In the genomic region with DNA sequence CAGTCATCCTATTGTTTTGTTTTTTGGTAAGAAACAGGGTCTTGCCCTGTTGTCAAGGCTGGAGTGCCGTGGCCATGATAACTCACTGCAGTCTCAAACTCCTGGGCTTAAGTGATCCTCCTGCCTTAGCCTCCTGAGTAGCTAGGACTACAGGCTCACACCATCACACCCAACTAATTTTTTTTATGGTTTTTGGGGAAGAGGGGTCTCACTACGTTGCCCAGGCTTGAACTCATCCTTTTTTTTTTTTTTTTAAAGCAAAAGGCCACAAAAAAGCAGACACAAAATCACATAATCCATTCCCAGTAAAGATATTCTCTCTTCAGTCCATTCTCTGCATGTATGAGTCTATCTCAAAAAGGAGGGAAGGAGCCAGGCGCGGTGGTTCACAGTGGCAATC, we compare ENCODE assay signal across 30 cellular contexts.
"Had no signal": no experiment of that assay in that cellular context is flagged by ENCODE, and none has a peak within 500 bp of the region (broad histone marks: within the 10 kb centered on the region; RNA-seq: fewer than 3 reads in every experiment).

No MANE protein-coding gene starts in this region.

- H3K36me3 ChIP-seq: colonic mucosa, gastrocnemius medialis, prostate gland, suprapubic skin, vagina had no signal

- H3K36me3 Mint-ChIP-seq: memory B cell; mesothelial cell of epicardium; naive B cell; natural killer cell treated with Interleukin-12 subunit alpha and Interleukin-12 subunit beta and Interleukin-15 and Interleukin-18, amount 100 ng/mL, for 72 hours had no signal

- H3K9ac ChIP-seq: parathyroid adenoma had no signal

- H3K27me3 ChIP-seq: colonic mucosa, gastrocnemius medialis, suprapubic skin, vagina had no signal

- H3K4me3 Mint-ChIP-seq: dendritic cell treated with granulocyte-macrophage colony-stimulating factor and Interleukin-4, amounts not matched to agents 40 ng/mL and 50 ng/mL, for 4 days; endodermal cell; memory B cell; mesothelial cell of epicardium; natural killer cell treated with Interleukin-12 subunit alpha and Interleukin-12 subunit beta and Interleukin-15 and Interleukin-18, amount 100 ng/mL, for 72 hours; neural crest cell; stimulated activated naive CD8-positive, alpha-beta T cell treated with anti-CD3 and anti-CD28 coated beads, Interleukin-15, amount 100 ng/mL, for 72 hours had no signal

- H3K9me3 Mint-ChIP-seq: dendritic cell treated with granulocyte-macrophage colony-stimulating factor and Interleukin-4, amounts not matched to agents 40 ng/mL and 50 ng/mL, for 4 days; endodermal cell; memory B cell; mesothelial cell of epicardium; naive B cell; natural killer cell treated with Interleukin-12 subunit alpha and Interleukin-12 subunit beta and Interleukin-15 and Interleukin-18, amount 100 ng/mL, for 72 hours; neural crest cell; stimulated activated naive CD8-positive, alpha-beta T cell treated with anti-CD3 and anti-CD28 coated beads, Interleukin-15, amount 100 ng/mL, for 72 hours had no signal

- H3K4me3 ChIP-seq: colonic mucosa, gastrocnemius medialis, lung, mucosa of descending colon, prostate gland, suprapubic skin, vagina had no signal

- ATAC-seq: esophagus mucosa; gastrocnemius medialis; left lobe of liver; mucosa of descending colon; natural killer cell treated with Interleukin-12 subunit alpha and Interleukin-12 subunit beta and Interleukin-15 and Interleukin-18, amount 100 ng/mL, for 72 hours; right cardiac atrium; stimulated activated naive CD8-positive, alpha-beta T cell treated with anti-CD3 and anti-CD28 coated beads, Interleukin-15, amount 100 ng/mL, for 72 hours had no signal

- H3K27ac ChIP-seq: colonic mucosa, epithelial cell of prostate, parathyroid adenoma, prostate gland, suprapubic skin, vagina had no signal

- H3K9me3 ChIP-seq: colonic mucosa, gastrocnemius medialis, mucosa of descending colon, prostate gland, suprapubic skin, vagina had no signal

- H2AFZ ChIP-seq: parathyroid adenoma had no signal

- FAIRE-seq: kidney, small intestine had no signal

- H3K27me3 Mint-ChIP-seq: dendritic cell treated with granulocyte-macrophage colony-stimulating factor and Interleukin-4, amounts not matched to agents 40 ng/mL and 50 ng/mL, for 4 days; memory B cell; naive B cell; natural killer cell treated with Interleukin-12 subunit alpha and Interleukin-12 subunit beta and Interleukin-15 and Interleukin-18, amount 100 ng/mL, for 72 hours; stimulated activated naive CD8-positive, alpha-beta T cell treated with anti-CD3 and anti-CD28 coated beads, Interleukin-15, amount 100 ng/mL, for 72 hours had no signal

- DNase-seq: colonic mucosa; effector CD8-positive, alpha-beta T cell; endodermal cell; foreskin fibroblast; gastrocnemius medialis; head of caudate nucleus; kidney; mucosa of descending colon; naive B cell; small intestine; stimulated activated CD4-positive, alpha-beta T cell treated with anti-CD3 and anti-CD28 coated beads, Interleukin-15, amount 100 ng/mL, for 24 hours; stimulated activated CD4-positive, alpha-beta T cell treated with anti-CD3 and anti-CD28 coated beads, Interleukin-2, amount 100 ng/mL, for 48 hours; stimulated activated CD8-positive, alpha-beta memory T cell treated with anti-CD3 and anti-CD28 coated beads, Interleukin-4, amount 100 ng/mL, for 48 hours; stimulated activated naive CD4-positive, alpha-beta T cell; stimulated activated naive CD8-positive, alpha-beta T cell treated with anti-CD3 and anti-CD28 coated beads, Interleukin-15, amount 100 ng/mL, for 72 hours; trophoblast cell had no signal

- H3K27ac Mint-ChIP-seq: dendritic cell treated with granulocyte-macrophage colony-stimulating factor and Interleukin-4, amounts not matched to agents 40 ng/mL and 50 ng/mL, for 4 days; endodermal cell; memory B cell; mesothelial cell of epicardium; stimulated activated naive CD8-positive, alpha-beta T cell treated with anti-CD3 and anti-CD28 coated beads, Interleukin-15, amount 100 ng/mL, for 72 hours had no signal
